Comparison of ENCODE assay signal across 1 cellular context in genomic region chr16:30941600-30942420, GRCh38.
A peak's percentile ranks its signal among the peaks of the same experiment; 100 is the strongest.
TF ChIP-seq lines count a peak whose summit lies in the region.

No MANE protein-coding gene starts in this region.

TF ChIP-seq in K562, 482 proteins besides CTCF, POLR2A, EP300 and RAD21 (continued from another document and continues in another):
- TF ChIP-seq USF2 (CRISPR knock-in tag; IDR thresholded peaks at IDR 0.05) (peak; percentile 16; the same call in 1 of the 2 replicates), ZNF592 (IDR thresholded peaks at IDR 0.05) (peak; percentile 77), SREBF1 (IDR thresholded peaks at IDR 0.05; ENCODE audit: borderline replicate concordance, low read depth, low read length) (0 out of 2 replicates have a peak, but pooled peaks have one; percentile 57), HDGF (IDR thresholded peaks at IDR 0.05) (0 out of 2 replicates have a peak, but pooled peaks have one; percentile 84), PYGO2 (tag; IDR thresholded peaks at IDR 0.05) (no peak), CBX3 (IDR thresholded peaks at IDR 0.05; ENCODE audit: borderline replicate concordance in 1 of 2, low read length in 2 of 2) (peak in 1 of 2 experiments; percentile 14; a peak in 1 of 3 replicates), RBFOX2 (IDR thresholded peaks at IDR 0.05; ENCODE audit: low read depth, low read length) (peak; percentile 52), TCF7 (IDR thresholded peaks at IDR 0.05; ENCODE audit: borderline replicate concordance) (0 out of 2 replicates have a peak, but pooled peaks have one; percentile 11), RCOR1 (IDR thresholded peaks at IDR 0.05; ENCODE audit: borderline replicate concordance in 1 of 2, low read depth in 2 of 2, low read length in 2 of 2) (peak in 1 of 2 experiments; percentile 18; a peak in 1 of 4 replicates), GABPB2 (CRISPR knock-in tag; conservative IDR thresholded peaks at IDR 0.05) (no peak), SMC3 (conservative IDR thresholded peaks at IDR 0.05; ENCODE audit: insufficient read depth, low read depth, low read length) (peak; percentile 76), CSDE1 (IDR thresholded peaks at IDR 0.05) (no peak), RBBP5 (IDR thresholded peaks at IDR 0.05; ENCODE audit: borderline replicate concordance, insufficient read depth, low read length, poor library complexity, severe bottlenecking) (no peak), ZBTB1 (CRISPR knock-in tag; IDR thresholded peaks at IDR 0.05; ENCODE audit: borderline replicate concordance, low read depth) (no peak), TBP (optimal IDR thresholded peaks at IDR 0.05; ENCODE audit: low read depth, low read length) (peak; percentile 36), CREB5 (CRISPR knock-in tag; IDR thresholded peaks at IDR 0.05) (no peak), JUND (IDR thresholded peaks at IDR 0.05; ENCODE audit: borderline replicate concordance, low read depth, low read length) (peak; percentile 67), JUND (tag; IDR thresholded peaks at IDR 0.05; ENCODE audit: borderline replicate concordance, low read depth, low read length) (peak; percentile 21; the same call in 1 of the 3 replicates), FOXA1 (IDR thresholded peaks at IDR 0.05; ENCODE audit: borderline replicate concordance) (no peak), L3MBTL2 (IDR thresholded peaks at IDR 0.05) (peak; percentile 39; the same call in 1 of the 2 replicates), ZNF121 (CRISPR knock-in tag; conservative IDR thresholded peaks at IDR 0.05) (no peak), ZNF561 (CRISPR knock-in tag; conservative IDR thresholded peaks at IDR 0.05) (no peak), CC2D1A (IDR thresholded peaks at IDR 0.05) (peak; percentile 77; the same call in 1 of the 2 replicates), ESRRA (IDR thresholded peaks at IDR 0.05; ENCODE audit: borderline replicate concordance, low read depth) (peak; percentile 47; the same call in 1 of the 2 replicates), CCNT2 (IDR thresholded peaks at IDR 0.05; ENCODE audit: borderline replicate concordance, extremely low read depth, insufficient read length, low read depth, low read length) (no peak), ZNF384 (IDR thresholded peaks at IDR 0.05; ENCODE audit: low read depth, low read length) (0 out of 2 replicates have a peak, but pooled peaks have one; percentile 20), RB1 (IDR thresholded peaks at IDR 0.05; ENCODE audit: low read depth) (peak; percentile 60; the same call in 1 of the 2 replicates), U2AF1 (optimal IDR thresholded peaks at IDR 0.05; ENCODE audit: low read depth, low read length) (no peak), ZNF584 (CRISPR knock-in tag; IDR thresholded peaks at IDR 0.05; ENCODE audit: low read depth) (no peak), PML (IDR thresholded peaks at IDR 0.05; ENCODE audit: low read length) (no peak), HMBOX1 (IDR thresholded peaks at IDR 0.05) (no peak), ZBTB33 (CRISPR knock-in tag; IDR thresholded peaks at IDR 0.05) (peak; percentile 63), SRSF3 (IDR thresholded peaks at IDR 0.05; ENCODE audit: insufficient read depth, low read length) (no peak), TOE1 (IDR thresholded peaks at IDR 0.05; ENCODE audit: borderline replicate concordance) (peak; percentile 43; the same call in 1 of the 2 replicates), TOE1 (CRISPR knock-in tag; IDR thresholded peaks at IDR 0.05; ENCODE audit: borderline replicate concordance, low read depth) (no peak), CEBPB (tag; IDR thresholded peaks at IDR 0.05) (no peak), MXD1 (CRISPR knock-in tag; IDR thresholded peaks at IDR 0.05; ENCODE audit: borderline replicate concordance, poor library complexity, severe bottlenecking) (no peak), GABPA (tag; conservative IDR thresholded peaks at IDR 0.05; ENCODE audit: low read depth) (peak; percentile 35; the same call in 1 of the 2 replicates), CTBP1 (IDR thresholded peaks at IDR 0.05; ENCODE audit: borderline replicate concordance) (peak; percentile 53; the same call in 1 of the 2 replicates), E2F6 (IDR thresholded peaks at IDR 0.05; ENCODE audit: borderline replicate concordance in 1 of 2, extremely low read depth in 1 of 2, insufficient read depth in 1 of 2, insufficient read length in 1 of 2, low read depth in 1 of 2, low read length in 1 of 2, poor library complexity in 1 of 2, severe bottlenecking in 1 of 2) (peak in 1 of 2 experiments; percentile 49), ARID2 (IDR thresholded peaks at IDR 0.05) (no peak), JUN (IDR thresholded peaks at IDR 0.05; ENCODE audit: borderline replicate concordance, low read depth, low read length) (peak; percentile 31; the same call in 1 of the 2 replicates), JUN (CRISPR knock-in tag; IDR thresholded peaks at IDR 0.05; ENCODE audit: borderline replicate concordance) (no peak), ZNF740 (CRISPR knock-in tag; IDR thresholded peaks at IDR 0.05) (peak; percentile 95), ZNF740 (tag; IDR thresholded peaks at IDR 0.05) (peak in 1 of 2 experiments; percentile 75; a peak in 2 of 4 replicates), ZNF277 (CRISPR knock-in tag; IDR thresholded peaks at IDR 0.05; ENCODE audit: borderline replicate concordance) (no peak), ZFP36 (IDR thresholded peaks at IDR 0.05; ENCODE audit: low read depth, low read length, partially characterized antibody) (peak; percentile 13), TRIM28 (IDR thresholded peaks at IDR 0.05) (no peak), ZBTB7A (IDR thresholded peaks at IDR 0.05; ENCODE audit: borderline replicate concordance, control insufficient read depth, low read depth, low read length) (no peak), CBX1 (IDR thresholded peaks at IDR 0.05; ENCODE audit: low read depth) (no peak), RUNX1 (IDR thresholded peaks at IDR 0.05; ENCODE audit: low read depth) (no peak), ZNF263 (CRISPR knock-in tag; IDR thresholded peaks at IDR 0.05; ENCODE audit: borderline replicate concordance) (no peak; the same call in 1 of the 2 replicates)
